27 cellular contexts compared by ENCODE assay signal in the genomic region with DNA sequence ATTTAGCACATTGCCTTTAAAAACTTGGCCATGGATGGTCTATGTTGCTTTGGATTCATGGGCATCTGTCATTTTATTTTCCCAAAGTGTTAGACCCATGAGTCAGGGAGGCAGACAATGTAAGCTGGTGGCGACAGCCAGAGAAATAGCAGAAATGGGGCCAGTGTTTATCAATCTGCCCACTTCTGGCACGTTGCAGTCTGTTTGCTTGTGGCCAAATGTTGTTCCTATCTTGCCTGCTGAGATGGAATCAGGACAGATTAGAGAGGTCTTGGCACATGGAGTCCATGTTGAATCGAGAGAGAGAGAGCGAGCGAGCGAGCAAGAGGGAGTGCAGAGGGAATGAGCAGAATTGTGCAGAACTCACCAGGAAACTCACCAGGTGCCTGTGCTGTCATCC. TPM values are rescaled to one million over a fixed set of nuclear protein-coding genes. Genes with fewer than 3 reads are reported as not detected.
DNase-seq lines count a peak whose midpoint lies in the region; ATAC-seq and TF ChIP-seq lines count a peak whose summit lies in the region.
"Had no signal": no experiment of that assay in that cellular context is flagged by ENCODE, and none has a peak within 500 bp of the region (broad histone marks: within the 10 kb centered on the region; RNA-seq: fewer than 3 reads in every experiment).

No MANE protein-coding gene starts in this region.

- H3K27ac ChIP-seq in transverse colon = peak overlapping the region; percentile 32 to 80 (median 74)
- H3K27ac ChIP-seq: coronary artery, heart right ventricle, KMS-11, left lung, upper lobe of left lung had no signal

- H3K27me3 Mint-ChIP-seq in nephron (ENCODE audit: low read depth) = peaks cover 3% of the 10 kb centered on the region
- peaks cover 2% of the 10 kb centered on the region for H3K27me3 Mint-ChIP-seq in activated CD8-positive, alpha-beta T cell treated with anti-CD3 and anti-CD28 coated beads, Interleukin-2, amount 10 ng/mL, durations not matched to agents 7 days and 5 days (ENCODE audit: low read depth)
- H3K27me3 Mint-ChIP-seq: CD4-positive, CD25-positive, alpha-beta regulatory T cell; naive B cell had no signal

- no peak for TF ChIP-seq EP300 in transverse colon (IDR thresholded peaks at IDR 0.05; ENCODE audit: low read depth)

- peaks cover 0 to 12% (median 0%) of the 10 kb centered on the region in 4 donors for H3K4me1 ChIP-seq in transverse colon

- H3K36me3 ChIP-seq in MG63 (peaks cover 11% of the 10 kb centered on the region), transverse colon (no peaks in the 10 kb centered on the region)

- POLR2A ChIA-PET in activated CD8-positive, alpha-beta T cell treated with anti-CD3 and anti-CD28 coated beads, Interleukin-2, amount 10 ng/mL, durations not matched to agents 7 days and 5 days (lab: Charles Lee) = no interaction called here

- 79% methylated on average over 6 of the region's 6 CpGs; no CpG with 5 or more reads in 1 of the 2 donors for WGBS in transverse colon (ENCODE audit: low coverage in 1 of 2), 2 donors

- H3K36me3 Mint-ChIP-seq in nephron (ENCODE audit: low read depth) = no peaks in the 10 kb centered on the region
- no peaks in the 10 kb centered on the region for H3K36me3 Mint-ChIP-seq in activated CD8-positive, alpha-beta T cell treated with anti-CD3 and anti-CD28 coated beads, Interleukin-2, amount 10 ng/mL, durations not matched to agents 7 days and 5 days (ENCODE audit: low read depth)

- H3K4me3 ChIP-seq in MG63 (no peak overlapping the region), transverse colon (no peak overlapping the region)
- H3K4me3 ChIP-seq: coronary artery, heart right ventricle, left lung, upper lobe of left lung had no signal

- ATAC-seq in activated CD8-positive, alpha-beta T cell treated with anti-CD3 and anti-CD28 coated beads, Interleukin-2, amount 10 ng/mL, durations not matched to agents 7 days and 5 days = no peak
- no peak for ATAC-seq in HG03520 (IDR thresholded peaks at IDR 0.05; ENCODE audit: unreplicated experiment)
- ATAC-seq: HCT116, heart right ventricle, left lung, PC-3, Right ventricle myocardium inferior had no signal

- H3K9me3 ChIP-seq in MG63 (no peaks in the 10 kb centered on the region), transverse colon (no peaks in the 10 kb centered on the region)
- H3K9me3 ChIP-seq: heart right ventricle, left lung, upper lobe of left lung had no signal

- in situ Hi-C loops in transverse colon (cut with MboI; ENCODE audit: low pct_ligation_motif_present in 1 of 4, low pct_unique_long_range_greater_than_20kb in 1 of 4, low sequenced_read_pairs in 3 of 4) = no loop called here

- TF ChIP-seq POLR2A in transverse colon (IDR thresholded peaks at IDR 0.05) = no peak

- DNase-seq in MG63 (peak; percentile 87), cerebellar cortex (ENCODE audit: low spot score) (peak; percentile 99), transverse colon (no peak)
- no peak for DNase-seq in activated CD8-positive, alpha-beta T cell treated with anti-CD3 and anti-CD28 coated beads, Interleukin-2, amount 10 ng/mL, durations not matched to agents 7 days and 5 days
- DNase-seq in activated effector memory CD4-positive, alpha-beta T cell treated with anti-CD3 and anti-CD28 coated beads, Interleukin-2, amount 50 U/mL, for 16 hours = no peak
- DNase-seq: activated naive CD4-positive, alpha-beta T cell treated with anti-CD3 and anti-CD28 coated beads, Interleukin-2, amount 50 U/mL, for 16 hours; CD4-positive, CD25-positive, alpha-beta regulatory T cell; effector memory CD4-positive, alpha-beta T cell; erythroblast; heart right ventricle; left lung; naive B cell; NCI-H1417 treated with DMSO at 0.1 percent for 48 hours; NCI-H2107; PC-3; T1000; upper lobe of left lung had no signal

- no peaks in the 10 kb centered on the region for H3K27me3 ChIP-seq in MG63
- no peaks in the 10 kb centered on the region for H3K27me3 ChIP-seq in transverse colon
- H3K27me3 ChIP-seq: heart right ventricle, left lung, upper lobe of left lung had no signal

- CTCF ChIA-PET in activated CD8-positive, alpha-beta T cell treated with anti-CD3 and anti-CD28 coated beads, Interleukin-2, amount 10 ng/mL, durations not matched to agents 7 days and 5 days (lab: Charles Lee) = no interaction called here

- no peaks in the 10 kb centered on the region for H3K9me3 Mint-ChIP-seq in nephron
- no peaks in the 10 kb centered on the region for H3K9me3 Mint-ChIP-seq in activated CD8-positive, alpha-beta T cell treated with anti-CD3 and anti-CD28 coated beads, Interleukin-2, amount 10 ng/mL, durations not matched to agents 7 days and 5 days (ENCODE audit: insufficient read depth)
- H3K9me3 Mint-ChIP-seq: CD4-positive, CD25-positive, alpha-beta regulatory T cell; naive B cell had no signal

- TF ChIP-seq CTCF in nephron (IDR thresholded peaks at IDR 0.05; ENCODE audit: unreplicated experiment in 3 of 3) (no peak), transverse colon (IDR thresholded peaks at IDR 0.05) (no peak)

- H3K4me3 Mint-ChIP-seq in nephron = no peak overlapping the region
- no peak overlapping the region for H3K4me3 Mint-ChIP-seq in activated CD8-positive, alpha-beta T cell treated with anti-CD3 and anti-CD28 coated beads, Interleukin-2, amount 10 ng/mL, durations not matched to agents 7 days and 5 days
- H3K4me3 Mint-ChIP-seq: naive B cell had no signal

- intact Hi-C loops in transverse colon (cut with DNase I; ENCODE audit: low total_unique reads) = loop anchor here (5.0 kb wide), 1 partner anchor 71 kb away; no protein-coding TSS in a partner anchor

- peaks cover 12% of the 10 kb centered on the region for H3K4me1 Mint-ChIP-seq in nephron
- no peaks in the 10 kb centered on the region for H3K4me1 Mint-ChIP-seq in activated CD8-positive, alpha-beta T cell treated with anti-CD3 and anti-CD28 coated beads, Interleukin-2, amount 10 ng/mL, durations not matched to agents 7 days and 5 days (ENCODE audit: low read depth)
- H3K4me1 Mint-ChIP-seq: CD4-positive, CD25-positive, alpha-beta regulatory T cell had no signal

- peak overlapping the region in 2 of 3 experiments; percentile 5 to 19 for H3K27ac Mint-ChIP-seq in nephron
- H3K27ac Mint-ChIP-seq in activated CD8-positive, alpha-beta T cell treated with anti-CD3 and anti-CD28 coated beads, Interleukin-2, amount 10 ng/mL, durations not matched to agents 7 days and 5 days = no peak overlapping the region

RNA-seq across cellular contexts. Expression of a gene that starts 22.0 kb away (rescaled TPM):
- not detected in 2 replicates for total RNA-seq in MG63 (2014; rRNA removed; shearing (Covaris generic); ENCODE audit: low replicate concordance)
- 10 to 100 TPM in 2 of 4 donors, 1 to 10 TPM in 1, under 1 TPM in 1; 1.00 to 37.8 (median 20.6) TPM for total RNA-seq in transverse colon
- total RNA-seq in activated CD8-positive, alpha-beta T cell treated with anti-CD3 and anti-CD28 coated beads, Interleukin-2, amount 10 ng/mL, durations not matched to agents 7 days and 5 days = 100 to 1,000 TPM; 175 to 186 TPM
- total RNA-seq: bronchial epithelial cell, fibroblast of villous mesenchyme, NCI-H460, PC-3, renal cortical epithelial cell had no signal

Comparison
In these comparisons a context has a peak if more than half of its experiments do, and no peak if none do; other contexts are left out.
1. DNase-seq: peak in MG63 (single experiment) and cerebellar cortex (single experiment); none in transverse colon (single experiment), activated CD8-positive, alpha-beta T cell treated with anti-CD3 and anti-CD28 coated beads, Interleukin-2, amount 10 ng/mL, durations not matched to agents 7 days and 5 days (single experiment) and activated effector memory CD4-positive, alpha-beta T cell treated with anti-CD3 and anti-CD28 coated beads, Interleukin-2, amount 50 U/mL, for 16 hours (single experiment).
2. RNA of a gene that starts 22.0 kb away (total RNA-seq): 175 to 186 TPM in activated CD8-positive, alpha-beta T cell treated with anti-CD3 and anti-CD28 coated beads, Interleukin-2, amount 10 ng/mL, durations not matched to agents 7 days and 5 days; 1.00 to 37.8 TPM in transverse colon and not detected in MG63; every median in the first group is over 4 times any median in the second.